In the genomic region with DNA sequence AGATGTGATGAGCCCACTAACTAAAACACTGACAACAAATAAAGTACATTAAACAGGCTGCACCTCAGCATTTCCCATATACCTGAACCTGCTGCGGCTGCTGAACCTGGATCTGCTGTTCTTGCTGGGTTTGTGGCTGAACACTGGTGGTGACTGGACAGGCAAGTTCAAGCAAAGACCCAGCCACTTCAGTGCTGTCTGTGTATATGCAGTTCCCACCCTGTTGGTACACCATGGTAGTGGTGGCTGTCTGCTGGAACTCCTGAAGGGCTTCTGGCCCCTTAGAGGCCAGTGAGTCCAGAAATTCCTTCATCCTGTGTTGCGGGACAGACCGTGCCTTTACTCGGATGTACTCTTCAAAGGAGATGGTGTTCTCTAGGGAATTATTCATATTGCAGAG, we compare ENCODE assay signal across 27 cellular contexts.
"Had no signal": no experiment of that assay in that cellular context is flagged by ENCODE, and none has a peak within 500 bp of the region (broad histone marks: within the 10 kb centered on the region; RNA-seq: fewer than 3 reads in every experiment).

No MANE protein-coding gene starts in this region.

- H3K9me3 ChIP-seq: esophagus squamous epithelium, gastrocnemius medialis, ovary, prostate gland, stomach, thyroid gland, upper lobe of right lung had no signal

- H3K36me3 ChIP-seq: ovary had no signal

- H3K4me3 ChIP-seq: esophagus squamous epithelium, gastrocnemius medialis, ovary, prostate gland, stomach, thyroid gland, upper lobe of right lung had no signal

- H3K9me3 Mint-ChIP-seq: dendritic cell treated with granulocyte-macrophage colony-stimulating factor and Interleukin-4, amounts not matched to agents 40 ng/mL and 50 ng/mL, for 4 days; naive B cell; stimulated activated naive B cell treated with anti-CD40 and anti-IgM and Interleukin-4, amounts not matched to agents 10 μg/mL and 1 μg/mL and 100 μg/mL, for 72 hours had no signal

- DNase-seq: activated CD4-positive, alpha-beta T cell treated with anti-CD3 and anti-CD28 coated beads for 48 hours; activated CD4-positive, alpha-beta T cell treated with anti-CD3 and anti-CD28 coated beads, Interleukin-2, amount 50 U/mL, for 48 hours; activated CD8-positive, alpha-beta memory T cell treated with anti-CD3 and anti-CD28 coated beads for 24 hours; activated gamma-delta T cell; activated naive CD4-positive, alpha-beta T cell treated with anti-CD3 and anti-CD28 coated beads, Interleukin-2, amount 50 U/mL, for 16 hours; amniotic stem cell; brain microvascular endothelial cell; central memory CD4-positive, alpha-beta T cell; esophagus squamous epithelium; gastrocnemius medialis; glutamatergic neuron; islet precursor cell; left cardiac atrium; left ventricle myocardium superior; naive B cell; ovary; retina; small intestine; stimulated activated naive B cell treated with anti-CD40 and anti-IgM and Interleukin-4, amounts not matched to agents 10 μg/mL and 1 μg/mL and 100 μg/mL, for 72 hours; stomach; thyroid gland; upper lobe of right lung had no signal

- H3K27me3 Mint-ChIP-seq: dendritic cell treated with granulocyte-macrophage colony-stimulating factor and Interleukin-4, amounts not matched to agents 40 ng/mL and 50 ng/mL, for 4 days; naive B cell; stimulated activated naive B cell treated with anti-CD40 and anti-IgM and Interleukin-4, amounts not matched to agents 10 μg/mL and 1 μg/mL and 100 μg/mL, for 72 hours had no signal

- H3K4me3 Mint-ChIP-seq: dendritic cell treated with granulocyte-macrophage colony-stimulating factor and Interleukin-4, amounts not matched to agents 40 ng/mL and 50 ng/mL, for 4 days; naive B cell; stimulated activated naive B cell treated with anti-CD40 and anti-IgM and Interleukin-4, amounts not matched to agents 10 μg/mL and 1 μg/mL and 100 μg/mL, for 72 hours had no signal

- H3K27ac ChIP-seq: brain microvascular endothelial cell, epithelial cell of prostate, esophagus squamous epithelium, gastrocnemius medialis, ovary, prostate gland, stomach, thyroid gland, upper lobe of right lung had no signal

- H3K4me1 ChIP-seq: prostate gland, thyroid gland, upper lobe of right lung had no signal

- H3K27ac Mint-ChIP-seq: dendritic cell treated with granulocyte-macrophage colony-stimulating factor and Interleukin-4, amounts not matched to agents 40 ng/mL and 50 ng/mL, for 4 days had no signal

- FAIRE-seq: astrocyte, small intestine had no signal

- H3K27me3 ChIP-seq: brain microvascular endothelial cell, esophagus squamous epithelium, gastrocnemius medialis, ovary, stomach, thyroid gland, upper lobe of right lung had no signal

- ATAC-seq: gastrocnemius medialis; left cardiac atrium; left ventricle myocardium superior; sciatic nerve; stimulated activated naive B cell treated with anti-CD40 and anti-IgM and Interleukin-4, amounts not matched to agents 10 μg/mL and 1 μg/mL and 100 μg/mL, for 72 hours; upper lobe of right lung had no signal
